In genomic region chr2:178436662-178437061, GRCh38 we compare ENCODE assay signal across 8 cellular contexts.
"Had no signal": no experiment of that assay in that cellular context is flagged by ENCODE, and none has a peak within 500 bp of the region (broad histone marks: within the 10 kb centered on the region; RNA-seq: fewer than 3 reads in every experiment).

No MANE protein-coding gene starts in this region.

- H2AFZ ChIP-seq: GM23338 had no signal

- FAIRE-seq: H1, H54 had no signal

- H3K4me3 Mint-ChIP-seq: GM23338, H9 had no signal

- H3K4me2 ChIP-seq: GM23338 had no signal

- DNase-seq: H9, HCEC 1CT, IMR-90, KBM-7 had no signal

- H3K4me1 Mint-ChIP-seq: GM23338 had no signal

- H3K27ac ChIP-seq: HL-60 had no signal

- ATAC-seq: GM23338 had no signal

- H3K4me3 ChIP-seq: GM23338 had no signal

- H3K27ac Mint-ChIP-seq: GM23338, H9 had no signal

- H3K9me3 Mint-ChIP-seq: GM23338, H9 had no signal
